ENCODE assay signal across 11 cellular contexts in the genomic region with DNA sequence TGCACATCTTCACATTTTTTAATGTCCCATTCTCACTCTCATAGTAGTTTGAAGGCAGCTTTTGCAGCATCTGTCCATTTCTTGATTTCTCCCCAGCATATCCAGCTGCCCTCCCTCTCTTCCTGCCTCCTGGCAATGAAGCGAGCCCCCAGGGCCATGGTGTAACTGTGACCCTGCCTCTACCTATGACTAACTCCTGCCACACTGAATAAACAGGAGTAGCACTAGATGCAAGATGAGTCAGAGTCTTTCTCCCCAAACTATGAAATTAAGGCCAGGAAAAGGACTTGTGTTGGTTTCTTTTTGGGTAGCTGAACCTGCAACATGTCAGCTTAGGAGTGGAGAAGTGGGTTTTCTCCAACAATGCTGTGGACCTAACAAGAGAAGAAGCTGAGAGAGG.
DNase-seq lines count a peak whose midpoint lies in the region; ATAC-seq, FAIRE-seq and TF ChIP-seq lines count a peak whose summit lies in the region.
"Had no signal": no experiment of that assay in that cellular context is flagged by ENCODE, and none has a peak within 500 bp of the region (broad histone marks: within the 10 kb centered on the region; RNA-seq: fewer than 3 reads in every experiment).

No MANE protein-coding gene starts in this region.

- H3K4me1 ChIP-seq in lung (ENCODE audit: control insufficient read depth in 2 of 2, insufficient read depth in 2 of 2, low read length in 2 of 2) = no peaks in the 10 kb centered on the region
- peaks cover 2 to 41% (median 29%) of the 10 kb centered on the region in 4 donors for H3K4me1 ChIP-seq in esophagus muscularis mucosa
- H3K4me1 ChIP-seq in small intestine (ENCODE audit: control insufficient read depth in 2 of 2, insufficient read depth in 1 of 2, low read depth in 1 of 2, low read length in 1 of 2) = no peaks in the 10 kb centered on the region

- intact Hi-C loops in esophagus muscularis mucosa (cut with DNase I) = no loop called here

- H3K9me3 ChIP-seq in lung (ENCODE audit: control insufficient read depth in 2 of 2, insufficient read depth in 1 of 2, low read length in 1 of 2) (no peaks in the 10 kb centered on the region), esophagus muscularis mucosa (no peaks in the 10 kb centered on the region), small intestine (ENCODE audit: control insufficient read depth, low read depth) (no peaks in the 10 kb centered on the region)

- FAIRE-seq in small intestine (lab: Jason Lieb, UNC) = no peak
- FAIRE-seq: GM12892 had no signal

- H3K4me3 ChIP-seq in lung (no peak overlapping the region), esophagus muscularis mucosa (no peak overlapping the region), small intestine (ENCODE audit: low read depth in 1 of 2, low read length in 2 of 2) (no peak overlapping the region)

- TF ChIP-seq POLR2A in esophagus muscularis mucosa (IDR thresholded peaks at IDR 0.05; ENCODE audit: low read depth) = no peak

- H3K27ac ChIP-seq in lung (ENCODE audit: low read depth in 1 of 2, low read length in 1 of 2) = no peak overlapping the region
- peak overlapping the region in 2 of 4 donors; percentile 35 to 68 for H3K27ac ChIP-seq in esophagus muscularis mucosa (replicated peaks in 1 of 4)
- H3K27ac ChIP-seq in small intestine (ENCODE audit: low read depth in 1 of 2, low read length in 1 of 2) = no peak overlapping the region

- WGBS in lung, 2 donors = 74 to 90% methylated on average over 1 of the region's 1 CpG
- WGBS in esophagus muscularis mucosa = 60% methylated on average over 1 of the region's 1 CpG
- 78 to 85% (median 80%) methylated on average over 1 of the region's 1 CpG for WGBS in small intestine, 3 donors

- ATAC-seq in HG03432 (IDR thresholded peaks at IDR 0.05; ENCODE audit: unreplicated experiment) (peak; percentile 44), lung (ENCODE audit: insufficient read depth, low FRiP score) (peak; percentile 56)
- ATAC-seq: stimulated activated memory B cell treated with anti-CD40 and anti-IgM and Interleukin-4, amounts not matched to agents 10 μg/mL and 1 μg/mL and 100 μg/mL, for 72 hours had no signal

- DNase-seq in EL = peak; percentile 92
- DNase-seq in amniotic epithelial cell (ENCODE audit: low read depth) = peak; percentile 66
- DNase-seq in lung (ENCODE audit: low spot score) = no peak
- DNase-seq in esophagus muscularis mucosa (ENCODE audit: extremely low spot score) = no peak
- DNase-seq in COR-L47 (lab: John Stamatoyannopoulos, UW) = no peak
- no peak for DNase-seq in medulla oblongata (ENCODE audit: extremely low spot score)
- no peak for DNase-seq in small intestine
- DNase-seq: T-helper 2 cell had no signal

- no peaks in the 10 kb centered on the region for H3K27me3 ChIP-seq in lung (ENCODE audit: control insufficient read depth, insufficient read depth)
- no peaks in the 10 kb centered on the region for H3K27me3 ChIP-seq in esophagus muscularis mucosa
- H3K27me3 ChIP-seq in small intestine (ENCODE audit: control insufficient read depth in 2 of 2, insufficient read depth in 2 of 2, low read length in 2 of 2) = no peaks in the 10 kb centered on the region

- no peaks in the 10 kb centered on the region for H3K36me3 ChIP-seq in lung (ENCODE audit: control insufficient read depth in 2 of 2, insufficient read depth in 2 of 2, low read length in 2 of 2)
- no peaks in the 10 kb centered on the region for H3K36me3 ChIP-seq in esophagus muscularis mucosa
- no peaks in the 10 kb centered on the region for H3K36me3 ChIP-seq in small intestine (ENCODE audit: control insufficient read depth in 2 of 2, insufficient read depth in 2 of 2, low read length in 2 of 2)

- TF ChIP-seq EP300 in esophagus muscularis mucosa (IDR thresholded peaks at IDR 0.05) = no peak

- no peak for TF ChIP-seq CTCF in lung (IDR thresholded peaks at IDR 0.05; ENCODE audit: control extremely low read depth, extremely low read depth)
- no peak for TF ChIP-seq CTCF in esophagus muscularis mucosa (IDR thresholded peaks at IDR 0.05)

Comparison
In these comparisons a context has a peak if more than half of its experiments do, and no peak if none do; other contexts are left out.
1. DNase-seq: peak in EL (single experiment) and amniotic epithelial cell (single experiment); none in lung (single experiment), esophagus muscularis mucosa (single experiment), COR-L47 (single experiment), medulla oblongata (single experiment) and small intestine (single experiment).